Comparison of ENCODE assay signal across 1 cellular context in genomic region chr6:159110013-159110412, GRCh38.
TF ChIP-seq lines count a peak whose summit lies in the region.

No MANE protein-coding gene starts in this region.

TF ChIP-seq in HEK293, 187 proteins besides CTCF, POLR2A, EP300 and RAD21 (continued from another document):
- TF ChIP-seq PRDM2 (tag by site-specific recombination; IDR thresholded peaks at IDR 0.05; ENCODE audit: borderline replicate concordance) (no peak), ZNF596 (tag by site-specific recombination; IDR thresholded peaks at IDR 0.05) (no peak), ZNF654 (tag by site-specific recombination; IDR thresholded peaks at IDR 0.05; ENCODE audit: low read depth) (peak; percentile 67), ZNF610 (tag by site-specific recombination; IDR thresholded peaks at IDR 0.05; ENCODE audit: borderline replicate concordance) (no peak), PATZ1 (tag by site-specific recombination; IDR thresholded peaks at IDR 0.05) (no peak)
TF ChIP-seq in HEK293: peak in this region for 3.
